Comparison of ENCODE assay signal across 25 cellular contexts in the genomic region with DNA sequence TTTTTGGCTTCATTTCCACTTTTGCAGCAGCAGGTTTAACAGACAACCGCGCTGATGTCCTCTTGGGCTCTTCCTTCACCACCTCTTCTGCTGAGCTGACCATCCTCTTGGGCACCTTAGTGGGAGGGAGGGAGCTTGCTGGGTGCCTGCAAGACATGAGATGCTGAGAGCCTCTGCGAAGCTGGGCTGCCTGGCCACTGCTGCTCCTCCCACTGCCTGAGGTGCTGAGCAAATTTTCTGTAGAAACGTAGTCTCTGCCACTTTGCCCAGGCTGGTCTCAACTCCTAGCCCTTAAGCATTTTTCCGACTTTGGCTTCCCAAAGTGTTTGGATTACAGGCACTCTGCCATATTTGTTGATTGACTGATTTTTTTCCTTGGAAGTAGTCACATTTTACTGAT.
"Had no signal": no experiment of that assay in that cellular context is flagged by ENCODE, and none has a peak within 500 bp of the region (broad histone marks: within the 10 kb centered on the region; RNA-seq: fewer than 3 reads in every experiment).

No MANE protein-coding gene starts in this region.

- H3K27ac ChIP-seq: brain microvascular endothelial cell, cardiac muscle cell, SK-N-MC, WERI-Rb-1 had no signal

- H3K36me3 ChIP-seq: brain microvascular endothelial cell, cardiac muscle cell, WERI-Rb-1 had no signal

- H3K27me3 Mint-ChIP-seq: activated CD8-positive, alpha-beta T cell treated with anti-CD3 and anti-CD28 coated beads for 36 hours; activated naive CD4-positive, alpha-beta T cell treated with anti-CD3 and anti-CD28 coated beads, Interleukin-2, amount 10 ng/mL, durations not matched to agents 7 days and 5 days; activated naive CD8-positive, alpha-beta T cell treated with anti-CD3 and anti-CD28 coated beads for 36 hours; T-cell had no signal

- H3K4me1 Mint-ChIP-seq: activated naive CD4-positive, alpha-beta T cell treated with anti-CD3 and anti-CD28 coated beads, Interleukin-2, amount 10 ng/mL, durations not matched to agents 7 days and 5 days; activated naive CD8-positive, alpha-beta T cell treated with anti-CD3 and anti-CD28 coated beads for 36 hours; T-cell had no signal

- H3K4me3 ChIP-seq: cardiac muscle cell, SK-N-MC had no signal

- ATAC-seq: activated CD4-positive, CD25-positive, alpha-beta regulatory T cell treated with anti-CD3 and anti-CD28 coated beads, Interleukin-2, amount 50 U/mL, for 24 hours; activated CD8-positive, alpha-beta T cell treated with anti-CD3 and anti-CD28 coated beads for 36 hours; activated T-cell treated with anti-CD3 and anti-CD28 coated beads, Interleukin-2, amount 50 U/mL, for 72 hours; Panc1; Right ventricle myocardium inferior; T-cell had no signal

- H3K27me3 ChIP-seq: brain microvascular endothelial cell, cardiac muscle cell had no signal

- H3K36me3 Mint-ChIP-seq: activated naive CD4-positive, alpha-beta T cell treated with anti-CD3 and anti-CD28 coated beads, Interleukin-2, amount 10 ng/mL, durations not matched to agents 7 days and 5 days; activated naive CD8-positive, alpha-beta T cell treated with anti-CD3 and anti-CD28 coated beads for 36 hours; T-cell had no signal

- H3K4me3 Mint-ChIP-seq: activated CD8-positive, alpha-beta T cell treated with anti-CD3 and anti-CD28 coated beads for 36 hours; activated naive CD4-positive, alpha-beta T cell treated with anti-CD3 and anti-CD28 coated beads, Interleukin-2, amount 10 ng/mL, durations not matched to agents 7 days and 5 days; activated naive CD8-positive, alpha-beta T cell treated with anti-CD3 and anti-CD28 coated beads for 36 hours; activated T-cell treated with anti-CD3 and anti-CD28 coated beads, Interleukin-2, amount 50 U/mL, for 72 hours; T-cell had no signal

- H3K27ac Mint-ChIP-seq: activated CD8-positive, alpha-beta T cell treated with anti-CD3 and anti-CD28 coated beads for 36 hours; activated naive CD4-positive, alpha-beta T cell treated with anti-CD3 and anti-CD28 coated beads, Interleukin-2, amount 10 ng/mL, durations not matched to agents 7 days and 5 days; activated naive CD8-positive, alpha-beta T cell treated with anti-CD3 and anti-CD28 coated beads for 36 hours; activated T-cell treated with anti-CD3 and anti-CD28 coated beads, Interleukin-2, amount 50 U/mL, for 72 hours; activated T-helper 2 cell treated with anti-CD3 and anti-CD28 coated beads, Interferon-gamma antibody, Interleukin-2, Interleukin-4, amounts not matched to agents 10 μg/mL and 5 μg/mL and 100 μg/mL, durations not matched to agents 14 hours and 24 hours and 36 hours; T-cell had no signal

- DNase-seq: activated CD4-positive, alpha-beta T cell treated with anti-CD3 and anti-CD28 coated beads for 4 hours; activated CD8-positive, alpha-beta memory T cell treated with anti-CD3 and anti-CD28 coated beads, Interleukin-2, amount 50 U/mL, for 4 hours; activated CD8-positive, alpha-beta T cell treated with anti-CD3 and anti-CD28 coated beads for 36 hours; activated gamma-delta T cell treated with Interleukin-2 at 50 U/mL for 16 hours; activated naive CD4-positive, alpha-beta T cell treated with anti-CD3 and anti-CD28 coated beads, Interleukin-2, amount 10 ng/mL, durations not matched to agents 7 days and 5 days; activated naive CD8-positive, alpha-beta T cell treated with anti-CD3 and anti-CD28 coated beads for 36 hours; activated T-cell treated with anti-CD3 and anti-CD28 coated beads, Interleukin-2, amount 50 U/mL, for 72 hours; brain microvascular endothelial cell; KBM-7; NCI-H1092; NCI-H1417; NCI-H1694 treated with DMSO at 0.1 percent for 48 hours; NCI-H2029 treated with DMSO at 0.1 percent for 48 hours; NCI-H510A treated with DMSO at 0.1 percent for 48 hours; RPMI8226; T-cell; T-helper 2 cell; T1000; WERI-Rb-1 had no signal
